11 cellular contexts compared by ENCODE assay signal in the genomic region with DNA sequence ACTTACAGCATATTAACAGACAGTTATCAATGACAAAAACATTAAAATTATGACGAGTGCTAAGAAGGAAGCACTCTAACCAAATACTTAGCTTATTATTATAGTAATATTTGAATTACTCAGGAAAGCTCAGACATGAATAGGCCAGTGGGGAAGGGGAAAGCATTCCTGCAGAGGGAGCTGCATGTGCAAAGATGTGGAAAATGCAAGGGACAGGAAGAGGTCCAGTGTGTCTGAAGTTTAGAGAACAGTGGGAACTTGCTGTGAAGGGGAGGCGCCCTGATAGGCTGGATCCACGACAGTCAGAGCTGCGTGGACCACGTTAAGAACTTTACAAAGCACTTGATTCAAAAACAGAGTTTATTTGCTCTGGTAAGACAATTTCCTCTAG. TPM values are rescaled to one million over a fixed set of nuclear protein-coding genes. Genes with fewer than 3 reads are reported as not detected.
DNase-seq lines count a peak whose midpoint lies in the region; ATAC-seq and TF ChIP-seq lines count a peak whose summit lies in the region.
"Had no signal": no experiment of that assay in that cellular context is flagged by ENCODE, and none has a peak within 500 bp of the region (broad histone marks: within the 10 kb centered on the region; RNA-seq: fewer than 3 reads in every experiment).

No MANE protein-coding gene starts in this region.

- no peaks in the 10 kb centered on the region for H3K4me1 ChIP-seq in breast epithelium
- H3K4me1 ChIP-seq in PC-9 (replicated peaks; ENCODE audit: insufficient read depth): peaks cover 17% of the 10 kb centered on the region; the same call in 1 of the 2 replicates
- peaks cover 4 to 22% (median 12%) of the 10 kb centered on the region in 4 donors for H3K4me1 ChIP-seq in upper lobe of left lung

- H3K27ac ChIP-seq in breast epithelium (peak overlapping the region in 1 of 2 donors; percentile 25), PC-9 (peak overlapping the region; percentile 64), upper lobe of left lung (peak overlapping the region in 2 of 4 donors; percentile 87 to 88)
- no peak overlapping the region for H3K27ac ChIP-seq in CD4-positive, alpha-beta T cell (ENCODE audit: low read depth, low read length)

- CTCF ChIA-PET in MCF 10A (lab: Yijun Ruan, JAX) (interaction anchor here (0.7 to 4.4 kb wide), 10 partner anchors 9 to 220 kb away, joined by 3 to 24 read pairs (median 4); no protein-coding TSS in a partner anchor), PC-9 (lab: Charles Lee) (interaction anchor here (0.5 to 1.1 kb wide), 7 partner anchors 18 to 414 kb away, joined by 3 to 10 read pairs (median 4); no protein-coding TSS in a partner anchor), GM10248 (lab: Yijun Ruan, JAX) (interaction anchor here (0.9 to 6.4 kb wide), 9 partner anchors 15 to 229 kb away, joined by 3 to 41 read pairs (median 8); no protein-coding TSS in a partner anchor)
- CTCF ChIA-PET in CD4-positive, alpha-beta T cell (lab: Charles Lee): interaction anchor here (0.7 to 2.9 kb wide), 6 partner anchors 15 to 465 kb away, joined by 3 to 14 read pairs (median 4); no protein-coding TSS in a partner anchor

- H3K27ac Mint-ChIP-seq in MCF 10A (ENCODE audit: low read depth, unreplicated experiment): no peak overlapping the region
- no peak overlapping the region for H3K27ac Mint-ChIP-seq in CD4-positive, alpha-beta T cell

- no peaks in the 10 kb centered on the region for H3K9me2 ChIP-seq in PC-9 (ENCODE audit: insufficient read depth)

- no peak for ATAC-seq in upper lobe of left lung (ENCODE audit: low FRiP score in 2 of 2)
- no peak for ATAC-seq in CD4-positive, alpha-beta T cell (ENCODE audit: poor library complexity)

- TF ChIP-seq EP300 in upper lobe of left lung (IDR thresholded peaks at IDR 0.05): no peak

- H3K36me3 Mint-ChIP-seq in MCF 10A (ENCODE audit: insufficient read depth, unreplicated experiment): no peaks in the 10 kb centered on the region
- H3K36me3 Mint-ChIP-seq in CD4-positive, alpha-beta T cell (ENCODE audit: low read depth): no peaks in the 10 kb centered on the region

- TF ChIP-seq POLR2A in breast epithelium (IDR thresholded peaks at IDR 0.05) (no peak), upper lobe of left lung (IDR thresholded peaks at IDR 0.05) (no peak)

- H3K4me3 Mint-ChIP-seq in MCF 10A (ENCODE audit: unreplicated experiment): no peak overlapping the region
- H3K4me3 Mint-ChIP-seq in CD4-positive, alpha-beta T cell: no peak overlapping the region

- H3K9me3 Mint-ChIP-seq in MCF 10A (ENCODE audit: unreplicated experiment): no peaks in the 10 kb centered on the region
- H3K9me3 Mint-ChIP-seq in CD4-positive, alpha-beta T cell: no peaks in the 10 kb centered on the region

- peaks cover 33% of the 10 kb centered on the region for H3K79me2 ChIP-seq in PC-9 (ENCODE audit: low read depth)

- no peaks in the 10 kb centered on the region for H4K20me1 ChIP-seq in PC-9 (ENCODE audit: insufficient read depth)

- H3K36me3 ChIP-seq in breast epithelium (no peaks in the 10 kb centered on the region), PC-9 (ENCODE audit: low read depth) (no peaks in the 10 kb centered on the region), upper lobe of left lung (no peaks in the 10 kb centered on the region)

- peak overlapping the region; percentile 86 for H2AFZ ChIP-seq in PC-9

- H3K4me2 ChIP-seq in PC-9: peak overlapping the region; percentile 96

- BruUV-seq in MCF 10A (replicated peaks; lab: Mats Ljungman, UMichigan) (no TSS peak), PC-9 (replicated peaks; lab: Mats Ljungman, UMichigan) (no TSS peak)

- DNase-seq in breast epithelium (ENCODE audit: low spot score in 2 of 2) (no peak), MCF 10A (ENCODE audit: unreplicated experiment) (no peak), PC-9 (no peak), fibroblast of villous mesenchyme (ENCODE audit: low read depth) (no peak), upper lobe of left lung (peak in 1 of 2 donors; percentile 47), GM10248 (ENCODE audit: extremely low spot score) (no peak)
- no peak for DNase-seq in CD4-positive, alpha-beta T cell
- DNase-seq in central memory CD4-positive, alpha-beta T cell: no peak
- DNase-seq: activated CD4-positive, alpha-beta T cell treated with anti-CD3 and anti-CD28 coated beads for 48 hours; GOT3; kidney glomerular epithelial cell had no signal

- WGBS in upper lobe of left lung, 2 donors: 23 to 27% methylated on average over 5 of the region's 5 CpGs

- peaks cover 12% of the 10 kb centered on the region for H3F3A ChIP-seq in PC-9 (ENCODE audit: insufficient read depth, low read depth)

- H3K9me3 ChIP-seq in breast epithelium: no peaks in the 10 kb centered on the region
- H3K9me3 ChIP-seq in PC-9 (ENCODE audit: insufficient read depth, low read depth): no peaks in the 10 kb centered on the region
- no peaks in the 10 kb centered on the region for H3K9me3 ChIP-seq in upper lobe of left lung
- no peaks in the 10 kb centered on the region for H3K9me3 ChIP-seq in CD4-positive, alpha-beta T cell (ENCODE audit: control insufficient read depth, low read length)

- intact Hi-C loops in breast epithelium (cut with DNase I; ENCODE audit: low total_unique reads): no loop called here
- intact Hi-C loops in MCF 10A (cut with micrococcal nuclease): no loop called here
- intact Hi-C loops in PC-9 (cut with micrococcal nuclease; ENCODE audit: unreplicated experiment): no loop called here
- intact Hi-C loops in CD4-positive, alpha-beta T cell (cut with DNase I, micrococcal nuclease): loop anchor here (5.0 to 10.0 kb wide), 3 partner anchors 231 to 954 kb away; partner anchors contain the start of genes ATG3 (in 2 of the 2), ATP6V1A (in 2 of the 2), NAA50 (in 2 of the 2) and SLC35A5 (in 2 of the 2)

- peak in 1 of 3 donors; percentile 8 for TF ChIP-seq CTCF in breast epithelium (IDR thresholded peaks at IDR 0.05)
- no peak for TF ChIP-seq CTCF in MCF 10A (IDR thresholded peaks at IDR 0.05; ENCODE audit: unreplicated experiment)
- no peak; the same call in 1 of the 2 replicates for TF ChIP-seq CTCF in PC-9 (conservative IDR thresholded peaks at IDR 0.05)
- TF ChIP-seq CTCF in fibroblast of villous mesenchyme (IDR thresholded peaks at IDR 0.05; ENCODE audit: insufficient read depth, low read depth, low read length): no peak
- TF ChIP-seq CTCF in upper lobe of left lung (IDR thresholded peaks at IDR 0.05): peak in 1 of 6 experiments; percentile 15
- TF ChIP-seq CTCF in GM10248 (IDR thresholded peaks at IDR 0.05; ENCODE audit: control extremely low read depth, extremely low read depth, low read depth, missing control alignments): no peak
- no peak for TF ChIP-seq CTCF in CD4-positive, alpha-beta T cell (IDR thresholded peaks at IDR 0.05)

- H3K27me3 ChIP-seq in breast epithelium (no peaks in the 10 kb centered on the region), PC-9 (ENCODE audit: insufficient read depth, low read depth) (no peaks in the 10 kb centered on the region), upper lobe of left lung (no peaks in the 10 kb centered on the region)
- no peaks in the 10 kb centered on the region for H3K27me3 ChIP-seq in CD4-positive, alpha-beta T cell (ENCODE audit: control insufficient read depth, insufficient read depth, low read length)

- H3K4me1 Mint-ChIP-seq in MCF 10A (ENCODE audit: insufficient read depth, unreplicated experiment): peaks cover 5% of the 10 kb centered on the region
- peaks cover 7% of the 10 kb centered on the region for H3K4me1 Mint-ChIP-seq in CD4-positive, alpha-beta T cell (ENCODE audit: low read depth)

- peaks cover 9% of the 10 kb centered on the region for H3K27me3 Mint-ChIP-seq in MCF 10A (ENCODE audit: insufficient read depth, unreplicated experiment)
- peaks cover 16% of the 10 kb centered on the region for H3K27me3 Mint-ChIP-seq in CD4-positive, alpha-beta T cell

- H3K4me3 ChIP-seq in breast epithelium (peak overlapping the region in 2 of 3 donors; percentile 72 to 95), PC-9 (peak overlapping the region; percentile 87), fibroblast of villous mesenchyme (ENCODE audit: low read depth, low read length) (peak overlapping the region; percentile 94), upper lobe of left lung (peak overlapping the region in 3 of 4 donors; percentile 82 to 94 (median 90))

- POLR2A ChIA-PET in MCF 10A (lab: Yijun Ruan, JAX) (interaction anchor here (0.6 to 4.9 kb wide), 17 partner anchors 9 to 1708 kb away, joined by 3 to 74 read pairs (median 8); partner anchors contain the start of genes ATP6V1A, NAA50 and USF3), PC-9 (lab: Charles Lee; ENCODE audit: unreplicated experiment) (interaction anchor here (0.6 to 1.1 kb wide), 7 partner anchors 61 to 1137 kb away, joined by 3 to 12 read pairs (median 4); partner anchors contain the start of gene GTPBP8), GM10248 (lab: Yijun Ruan, JAX) (interaction anchor here (0.6 to 1.0 kb wide), 3 partner anchors 14 to 515 kb away, joined by 3 to 5 read pairs (median 3); no protein-coding TSS in a partner anchor)
- POLR2A ChIA-PET in CD4-positive, alpha-beta T cell (lab: Charles Lee): interaction anchor here (0.9 to 5.0 kb wide), 9 partner anchors 13 to 230 kb away, joined by 3 to 77 read pairs (median 23); partner anchors contain the start of genes ATP6V1A, NAA50, SIDT1 and USF3

RNA-seq across cellular contexts. Expression of gene SPICE1, which starts 1.2 kb away (rescaled TPM):
- 10 to 100 TPM in 2 of 3 donors, 1 to 10 TPM in 1; 9.8 to 44.8 (median 40.6) TPM for total RNA-seq in breast epithelium
- total RNA-seq in MCF 10A (2022): 5.8 and 8.9 TPM in 2 replicates
- 34.7 and 35.9 TPM in 2 replicates for total RNA-seq in PC-9 (2021)
- total RNA-seq in fibroblast of villous mesenchyme: 10.3 and 16.8 TPM in 2 replicates
- 10 to 100 TPM; 11.7 to 41.7 (median 15.3) TPM for total RNA-seq in upper lobe of left lung
- total RNA-seq in CD4-positive, alpha-beta T cell: 10 to 100 TPM; 13.9 to 15.8 TPM

RNA-seq across cellular contexts. Expression of gene SIDT1, which starts 16.2 kb away (rescaled TPM):
- total RNA-seq in breast epithelium: 10 to 100 TPM in 2 of 3 donors, 1 to 10 TPM in 1; 3.8 to 95.0 (median 52.8) TPM
- 0.22 and 0.28 TPM in 2 replicates for total RNA-seq in MCF 10A (2022)
- total RNA-seq in PC-9 (2021): 1.2 and 3.3 TPM in 2 replicates
- total RNA-seq in fibroblast of villous mesenchyme: not detected in 2 replicates
- 10 to 100 TPM in 3 of 6 donors, 1 to 10 TPM in 3; 2.6 to 37.5 (median 9.5) TPM for total RNA-seq in upper lobe of left lung
- total RNA-seq in CD4-positive, alpha-beta T cell: 10 to 100 TPM; 28.8 to 37.3 TPM

Comparison
In these comparisons a context has a peak if more than half of its experiments do, and no peak if none do; other contexts are left out.
1. intact Hi-C loops: an anchor here in CD4-positive, alpha-beta T cell (5.0 to 10.0 kb wide); none called in breast epithelium, MCF 10A and PC-9.